Comparison of ENCODE assay signal across 16 cellular contexts in genomic region chr5:80220268-80220897, GRCh38. TPM values are rescaled to one million over a fixed set of nuclear protein-coding genes. Genes with fewer than 3 reads are reported as not detected.
DNase-seq lines count a peak whose midpoint lies in the region; ATAC-seq and FAIRE-seq lines count a peak whose summit lies in the region.
"Had no signal": no experiment of that assay in that cellular context is flagged by ENCODE, and none has a peak within 500 bp of the region (broad histone marks: within the 10 kb centered on the region; RNA-seq: fewer than 3 reads in every experiment).

No MANE protein-coding gene starts in this region.

- no peak overlapping the region for H2BK5ac ChIP-seq in trophoblast cell (ENCODE audit: low read depth, low read length, poor library complexity)

- FAIRE-seq in urothelium cell line (lab: Jason Lieb, UNC) = no peak
- FAIRE-seq: A204.1 had no signal

- H3K27me3 ChIP-seq in trophoblast cell (ENCODE audit: insufficient read depth, low read length) = no peaks in the 10 kb centered on the region
- H3K27me3 ChIP-seq: neutrophil, uterus had no signal

- H3K27ac ChIP-seq in caudate nucleus (ENCODE audit: low read depth, low read length) = peak overlapping the region; percentile 62
- no peak overlapping the region for H3K27ac ChIP-seq in trophoblast cell (ENCODE audit: low read depth, low read length)
- H3K27ac ChIP-seq: lower lobe of right lung, neutrophil, uterus had no signal

- peaks cover 5 to 18% of the 10 kb centered on the region in 2 experiments for H3K4me1 ChIP-seq in trophoblast cell (ENCODE audit: control insufficient read depth in 1 of 2, insufficient read depth in 2 of 2, low read length in 2 of 2)

- H4K12ac ChIP-seq in trophoblast cell (ENCODE audit: low read depth, low read length) = no peak overlapping the region

- no peak overlapping the region for H2AFZ ChIP-seq in trophoblast cell (ENCODE audit: insufficient read depth, low read length, poor library complexity)

- DNase-seq in T-helper 2 cell treated with Interferon-gamma antibody and Interleukin-4, amounts not matched to agents 5 μg/mL and 100 μg/mL, for 36 hours (ENCODE audit: low spot score) = no peak
- DNase-seq in T-helper 2 cell = no peak
- peak; percentile 49 for DNase-seq in NCI-H2081 treated with DMSO at 0.1 percent for 48 hours (lab: John Stamatoyannopoulos, UW)
- no peak for DNase-seq in caudate nucleus (lab: John Stamatoyannopoulos, UW)
- no peak for DNase-seq in trophoblast cell
- DNase-seq in urothelium cell line (ENCODE audit: low spot score) = no peak
- DNase-seq in NCI-H2196 (lab: John Stamatoyannopoulos, UW; ENCODE audit: unreplicated experiment) = no peak
- DNase-seq: erythroblast, hypothalamus, lower lobe of right lung, NCI-H526, uterus had no signal

- H3K79me1 ChIP-seq in trophoblast cell (ENCODE audit: low read length) = no peaks in the 10 kb centered on the region

- no CpG with 5 or more reads among the region's 5 CpGs for WGBS in trophoblast cell (ENCODE audit: extremely low coverage, insufficient coverage, insufficient read length)

- H3K4ac ChIP-seq in trophoblast cell (ENCODE audit: low read depth, low read length) = peak overlapping the region; percentile 41

- no peak overlapping the region for H4K91ac ChIP-seq in trophoblast cell (ENCODE audit: low read depth, low read length)

- H3K36me3 ChIP-seq in trophoblast cell (ENCODE audit: control insufficient read depth in 1 of 2, insufficient read depth in 2 of 2, low read length in 2 of 2) = peaks cover 7 to 12% of the 10 kb centered on the region in 2 experiments
- H3K36me3 ChIP-seq: lower lobe of right lung, neutrophil, uterus had no signal

- H3K9ac ChIP-seq in trophoblast cell (ENCODE audit: low read length) = no peak overlapping the region

- peaks cover under 1% of the 10 kb centered on the region for H3K9me3 Mint-ChIP-seq in T-helper 2 cell treated with Interferon-gamma antibody and Interleukin-4, amounts not matched to agents 5 μg/mL and 100 μg/mL, for 36 hours

- peaks cover 11% of the 10 kb centered on the region for H3K79me2 ChIP-seq in trophoblast cell (ENCODE audit: control insufficient read depth, insufficient read depth, low read length, poor library complexity)

- H3K4me2 ChIP-seq in trophoblast cell (ENCODE audit: low read length) = no peak overlapping the region

- no peak overlapping the region for H2AK5ac ChIP-seq in trophoblast cell (ENCODE audit: low read length)

- H4K8ac ChIP-seq in trophoblast cell (ENCODE audit: low read depth, low read length) = no peak overlapping the region

- H2BK12ac ChIP-seq in trophoblast cell (ENCODE audit: low read length) = no peak overlapping the region

- H3K18ac ChIP-seq in trophoblast cell (ENCODE audit: low read length) = peak overlapping the region; percentile 47

- no peak overlapping the region for H3K23ac ChIP-seq in trophoblast cell (ENCODE audit: low read length)

- H3K14ac ChIP-seq in trophoblast cell (ENCODE audit: low read length) = no peak overlapping the region

- H3K27ac Mint-ChIP-seq in T-helper 2 cell treated with Interferon-gamma antibody and Interleukin-4, amounts not matched to agents 5 μg/mL and 100 μg/mL, for 36 hours = peak overlapping the region; percentile 55

- peaks cover 45% of the 10 kb centered on the region for H3K36me3 Mint-ChIP-seq in T-helper 2 cell treated with Interferon-gamma antibody and Interleukin-4, amounts not matched to agents 5 μg/mL and 100 μg/mL, for 36 hours (ENCODE audit: low read depth)

- no peak overlapping the region for H3K4me3 ChIP-seq in trophoblast cell (ENCODE audit: low read depth, low read length)
- H3K4me3 ChIP-seq: lower lobe of right lung, uterus had no signal

- H3K4me1 Mint-ChIP-seq in T-helper 2 cell treated with Interferon-gamma antibody and Interleukin-4, amounts not matched to agents 5 μg/mL and 100 μg/mL, for 36 hours (ENCODE audit: low read depth) = peaks cover 46% of the 10 kb centered on the region

- no peak for ATAC-seq in GM19395 (IDR thresholded peaks at IDR 0.05; ENCODE audit: unreplicated experiment)
- ATAC-seq: lower lobe of right lung, Right ventricle myocardium inferior had no signal

- no peaks in the 10 kb centered on the region for H3K9me3 ChIP-seq in trophoblast cell (ENCODE audit: insufficient read depth, low read depth, low read length)
- H3K9me3 ChIP-seq: lower lobe of right lung, neutrophil, uterus had no signal

- no peak overlapping the region for H2BK120ac ChIP-seq in trophoblast cell (ENCODE audit: insufficient read depth, low read length, poor library complexity)

- no peak overlapping the region for H3K4me3 Mint-ChIP-seq in T-helper 2 cell treated with Interferon-gamma antibody and Interleukin-4, amounts not matched to agents 5 μg/mL and 100 μg/mL, for 36 hours

- no peaks in the 10 kb centered on the region for H3K27me3 Mint-ChIP-seq in T-helper 2 cell treated with Interferon-gamma antibody and Interleukin-4, amounts not matched to agents 5 μg/mL and 100 μg/mL, for 36 hours (ENCODE audit: low read depth)

RNA-seq across cellular contexts. Expression of gene SERINC5, which starts 35.5 kb away (rescaled TPM):
- 106 and 110 TPM in 2 replicates for polyA plus RNA-seq in trophoblast cell (2013)
